ENCODE assay signal across 15 cellular contexts in the genomic region with DNA sequence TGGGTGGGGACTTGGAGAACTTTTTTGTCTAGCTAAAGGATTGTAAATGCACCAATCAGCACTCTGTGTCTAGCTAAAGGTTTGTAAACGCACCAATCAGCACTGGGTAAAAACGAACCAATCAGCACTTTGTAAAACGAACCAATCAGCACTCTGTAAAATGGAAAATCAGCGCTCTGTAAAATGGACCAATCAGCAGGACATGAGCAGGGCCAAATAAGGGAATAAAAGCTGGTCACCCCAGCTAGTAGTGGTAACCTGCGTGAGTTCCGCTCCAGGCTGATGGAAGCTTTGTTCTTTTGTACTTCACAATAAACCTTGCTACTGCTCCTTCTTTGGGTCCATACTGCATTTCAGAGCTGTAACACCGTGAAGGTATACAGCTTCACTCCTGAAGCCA. TPM values are rescaled to one million over a fixed set of nuclear protein-coding genes. Genes with fewer than 3 reads are reported as not detected.
DNase-seq lines count a peak whose midpoint lies in the region; ATAC-seq and TF ChIP-seq lines count a peak whose summit lies in the region.
"Had no signal": no experiment of that assay in that cellular context is flagged by ENCODE, and none has a peak within 500 bp of the region (broad histone marks: within the 10 kb centered on the region; RNA-seq: fewer than 3 reads in every experiment).

No MANE protein-coding gene starts in this region.

- ATAC-seq in HG02970 (IDR thresholded peaks at IDR 0.05; ENCODE audit: low FRiP score, unreplicated experiment) (no peak), GM21529 (IDR thresholded peaks at IDR 0.05; ENCODE audit: unreplicated experiment) (no peak)

- no peaks in the 10 kb centered on the region for H4K20me1 ChIP-seq in hepatocyte (ENCODE audit: insufficient read depth, poor library complexity, severe bottlenecking)
- H4K20me1 ChIP-seq in smooth muscle cell (ENCODE audit: low read depth), result peaks cover 5% of the 10 kb centered on the region

- peaks cover 32% of the 10 kb centered on the region for H3K4me1 Mint-ChIP-seq in T-helper 1 cell treated with Interleukin-12 subunit alpha and Interleukin-12 subunit beta and Interleukin-4 antibody, amounts not matched to agents 30 μg/mL and 1 μg/mL, for 36 hours (ENCODE audit: low read depth)
- peaks cover 39% of the 10 kb centered on the region for H3K4me1 Mint-ChIP-seq in activated T-helper 1 cell treated with anti-CD3 and anti-CD28 coated beads, Interleukin-12 subunit alpha, Interleukin-12 subunit beta, Interleukin-2, Interleukin-4 antibody, amounts not matched to agents 30 ng/mL and 10 ng/mL and 1 ng/mL, durations not matched to agents 14 hours and 24 hours and 36 hours (ENCODE audit: low read depth)

- TF ChIP-seq CTCF in hepatocyte (IDR thresholded peaks at IDR 0.05; ENCODE audit: poor library complexity) (no peak), smooth muscle cell (IDR thresholded peaks at IDR 0.05; ENCODE audit: borderline replicate concordance, insufficient read depth, poor library complexity, severe bottlenecking) (no peak)

- H3K27me3 Mint-ChIP-seq in T-helper 1 cell treated with Interleukin-12 subunit alpha and Interleukin-12 subunit beta and Interleukin-4 antibody, amounts not matched to agents 30 μg/mL and 1 μg/mL, for 36 hours (ENCODE audit: low read depth), result no peaks in the 10 kb centered on the region
- no peaks in the 10 kb centered on the region for H3K27me3 Mint-ChIP-seq in activated T-helper 1 cell treated with anti-CD3 and anti-CD28 coated beads, Interleukin-12 subunit alpha, Interleukin-12 subunit beta, Interleukin-2, Interleukin-4 antibody, amounts not matched to agents 30 ng/mL and 10 ng/mL and 1 ng/mL, durations not matched to agents 14 hours and 24 hours and 36 hours (ENCODE audit: insufficient read depth)

- H3K4me3 Mint-ChIP-seq in T-helper 1 cell treated with Interleukin-12 subunit alpha and Interleukin-12 subunit beta and Interleukin-4 antibody, amounts not matched to agents 30 μg/mL and 1 μg/mL, for 36 hours, result peak overlapping the region; percentile 91
- peak overlapping the region; percentile 92 for H3K4me3 Mint-ChIP-seq in activated T-helper 1 cell treated with anti-CD3 and anti-CD28 coated beads, Interleukin-12 subunit alpha, Interleukin-12 subunit beta, Interleukin-2, Interleukin-4 antibody, amounts not matched to agents 30 ng/mL and 10 ng/mL and 1 ng/mL, durations not matched to agents 14 hours and 24 hours and 36 hours

- H3K27ac Mint-ChIP-seq in T-helper 1 cell treated with Interleukin-12 subunit alpha and Interleukin-12 subunit beta and Interleukin-4 antibody, amounts not matched to agents 30 μg/mL and 1 μg/mL, for 36 hours, result no peak overlapping the region
- no peak overlapping the region for H3K27ac Mint-ChIP-seq in activated T-helper 1 cell treated with anti-CD3 and anti-CD28 coated beads, Interleukin-12 subunit alpha, Interleukin-12 subunit beta, Interleukin-2, Interleukin-4 antibody, amounts not matched to agents 30 ng/mL and 10 ng/mL and 1 ng/mL, durations not matched to agents 14 hours and 24 hours and 36 hours

- H3K27me3 ChIP-seq in hepatocyte (no peaks in the 10 kb centered on the region), smooth muscle cell (ENCODE audit: low read depth) (no peaks in the 10 kb centered on the region)
- H3K27me3 ChIP-seq: Peyer's patch had no signal

- no peak overlapping the region for H3K9ac ChIP-seq in smooth muscle cell (ENCODE audit: low read depth)

- H3K36me3 Mint-ChIP-seq in T-helper 1 cell treated with Interleukin-12 subunit alpha and Interleukin-12 subunit beta and Interleukin-4 antibody, amounts not matched to agents 30 μg/mL and 1 μg/mL, for 36 hours (ENCODE audit: low read depth), result peaks cover 20% of the 10 kb centered on the region
- H3K36me3 Mint-ChIP-seq in activated T-helper 1 cell treated with anti-CD3 and anti-CD28 coated beads, Interleukin-12 subunit alpha, Interleukin-12 subunit beta, Interleukin-2, Interleukin-4 antibody, amounts not matched to agents 30 ng/mL and 10 ng/mL and 1 ng/mL, durations not matched to agents 14 hours and 24 hours and 36 hours (ENCODE audit: low read depth), result peaks cover 15% of the 10 kb centered on the region

- no peak overlapping the region for H2AFZ ChIP-seq in hepatocyte
- H2AFZ ChIP-seq in smooth muscle cell (ENCODE audit: low read depth), result no peak overlapping the region

- H3K36me3 ChIP-seq in hepatocyte (replicated peaks; ENCODE audit: insufficient read depth, low read depth) (no peaks in the 10 kb centered on the region), smooth muscle cell (ENCODE audit: low read depth) (no peaks in the 10 kb centered on the region)
- H3K36me3 ChIP-seq: Peyer's patch had no signal

- DNase-seq in T-helper 1 cell, result no peak
- no peak for DNase-seq in activated T-helper 1 cell treated with anti-CD3 and anti-CD28 coated beads, Interleukin-12 subunit alpha, Interleukin-12 subunit beta, Interleukin-2, Interleukin-4 antibody, amounts not matched to agents 30 ng/mL and 10 ng/mL and 1 ng/mL, durations not matched to agents 14 hours and 24 hours and 36 hours (ENCODE audit: low spot score)
- DNase-seq in hepatocyte (ENCODE audit: low spot score), result no peak
- no peak for DNase-seq in smooth muscle cell (lab: John Stamatoyannopoulos, UW; ENCODE audit: unreplicated experiment)
- DNase-seq in NK-92 treated with Interleukin-12 subunit alpha and Interleukin-12 subunit beta, amount 100 ng/mL, for 24 hours (lab: John Stamatoyannopoulos, UW), result no peak
- DNase-seq: amygdala, NCI-H187 treated with DMSO at 0.1 percent for 48 hours, Peyer's patch had no signal

- H3K9me3 Mint-ChIP-seq in T-helper 1 cell treated with Interleukin-12 subunit alpha and Interleukin-12 subunit beta and Interleukin-4 antibody, amounts not matched to agents 30 μg/mL and 1 μg/mL, for 36 hours, result peaks cover 6% of the 10 kb centered on the region
- peaks cover 6% of the 10 kb centered on the region for H3K9me3 Mint-ChIP-seq in activated T-helper 1 cell treated with anti-CD3 and anti-CD28 coated beads, Interleukin-12 subunit alpha, Interleukin-12 subunit beta, Interleukin-2, Interleukin-4 antibody, amounts not matched to agents 30 ng/mL and 10 ng/mL and 1 ng/mL, durations not matched to agents 14 hours and 24 hours and 36 hours

- peaks cover 13% of the 10 kb centered on the region for H3K4me1 ChIP-seq in hepatocyte (ENCODE audit: insufficient read depth)
- H3K4me1 ChIP-seq in smooth muscle cell (ENCODE audit: low read depth), result peaks cover 7% of the 10 kb centered on the region

- 95% methylated on average over 7 of the region's 7 CpGs for WGBS in hepatocyte (ENCODE audit: low lambda C conversion rate, missing lambda C conversion rate)
- 93% methylated on average over 7 of the region's 7 CpGs for WGBS in smooth muscle cell (ENCODE audit: low lambda C conversion rate)

- no peak overlapping the region for H3K4me3 ChIP-seq in hepatocyte
- H3K4me3 ChIP-seq in smooth muscle cell, result peak overlapping the region; percentile 49

- H3K9me3 ChIP-seq in hepatocyte (ENCODE audit: low read depth) (peaks cover 3% of the 10 kb centered on the region), smooth muscle cell (replicated peaks; ENCODE audit: low read depth) (peaks cover 3% of the 10 kb centered on the region)
- H3K9me3 ChIP-seq: Peyer's patch had no signal

- H3K9me2 ChIP-seq in hepatocyte (replicated peaks; ENCODE audit: insufficient read depth), result no peaks in the 10 kb centered on the region

- H3K27ac ChIP-seq in hepatocyte (peak overlapping the region; percentile 100), smooth muscle cell (ENCODE audit: low read depth) (no peak overlapping the region)
- H3K27ac ChIP-seq: 22Rv1 had no signal

- H3K79me2 ChIP-seq in hepatocyte, result peaks cover 20% of the 10 kb centered on the region
- H3K79me2 ChIP-seq in smooth muscle cell (ENCODE audit: low read depth), result no peaks in the 10 kb centered on the region

- peaks cover 8% of the 10 kb centered on the region for H3F3A ChIP-seq in smooth muscle cell (ENCODE audit: low read depth)

- H3K4me2 ChIP-seq in hepatocyte, result peak overlapping the region; percentile 82
- no peak overlapping the region for H3K4me2 ChIP-seq in smooth muscle cell

- intact Hi-C loops in activated T-helper 1 cell treated with anti-CD3 and anti-CD28 coated beads, Interleukin-12 subunit alpha, Interleukin-12 subunit beta, Interleukin-2, Interleukin-4 antibody, amounts not matched to agents 30 ng/mL and 10 ng/mL and 1 ng/mL, durations not matched to agents 14 hours and 24 hours and 36 hours (cut with micrococcal nuclease), result loop anchor here (5.0 kb wide), 3 partner anchors 145 to 320 kb away; a partner anchor contains a TSS

RNA-seq across cellular contexts. Expression of a gene that starts 1.6 kb away (rescaled TPM):
- total RNA-seq in activated T-helper 1 cell treated with anti-CD3 and anti-CD28 coated beads, Interleukin-12 subunit alpha, Interleukin-12 subunit beta, Interleukin-2, Interleukin-4 antibody, amounts not matched to agents 30 ng/mL and 10 ng/mL and 1 ng/mL, durations not matched to agents 14 hours and 24 hours and 36 hours, result 5.5 and 5.9 TPM in 2 replicates
- 58.8 and 70.2 TPM in 2 replicates for total RNA-seq in hepatocyte
- polyA plus RNA-seq in hepatocyte, result 43.6 and 44.2 TPM in 2 replicates
- 12.1 and 14.7 TPM in 2 replicates for total RNA-seq in smooth muscle cell
- 17.1 and 20.5 TPM in 2 replicates for polyA plus RNA-seq in smooth muscle cell

RNA-seq across cellular contexts. Expression of a gene that starts 8.6 kb away (rescaled TPM):
- total RNA-seq in activated T-helper 1 cell treated with anti-CD3 and anti-CD28 coated beads, Interleukin-12 subunit alpha, Interleukin-12 subunit beta, Interleukin-2, Interleukin-4 antibody, amounts not matched to agents 30 ng/mL and 10 ng/mL and 1 ng/mL, durations not matched to agents 14 hours and 24 hours and 36 hours, result 0.08 TPM in 1 of 2 replicates, not detected in the other
- total RNA-seq in hepatocyte, result 0.17 and 0.44 TPM in 2 replicates
- 0.69 and 1.1 TPM in 2 replicates for polyA plus RNA-seq in hepatocyte
- total RNA-seq in smooth muscle cell, result not detected in 2 replicates
- polyA plus RNA-seq in smooth muscle cell, result 0.19 and 0.51 TPM in 2 replicates

RNA-seq across cellular contexts. Expression of a gene that starts 24.3 kb away (rescaled TPM):
- 1.1 and 1.9 TPM in 2 replicates for total RNA-seq in activated T-helper 1 cell treated with anti-CD3 and anti-CD28 coated beads, Interleukin-12 subunit alpha, Interleukin-12 subunit beta, Interleukin-2, Interleukin-4 antibody, amounts not matched to agents 30 ng/mL and 10 ng/mL and 1 ng/mL, durations not matched to agents 14 hours and 24 hours and 36 hours
- total RNA-seq in hepatocyte (2.5 and 2.8 TPM in 2 replicates), smooth muscle cell (0.54 and 0.94 TPM in 2 replicates)
- polyA plus RNA-seq in hepatocyte (2.1 and 2.4 TPM in 2 replicates), smooth muscle cell (0.52 and 1.0 TPM in 2 replicates)

RNA-seq across cellular contexts. Expression of a gene that starts 30.4 kb away (rescaled TPM):
- total RNA-seq in activated T-helper 1 cell treated with anti-CD3 and anti-CD28 coated beads, Interleukin-12 subunit alpha, Interleukin-12 subunit beta, Interleukin-2, Interleukin-4 antibody, amounts not matched to agents 30 ng/mL and 10 ng/mL and 1 ng/mL, durations not matched to agents 14 hours and 24 hours and 36 hours, result 1.6 and 1.8 TPM in 2 replicates
- total RNA-seq in hepatocyte, result 21.2 and 28.3 TPM in 2 replicates
- 10.7 and 13.0 TPM in 2 replicates for polyA plus RNA-seq in hepatocyte
- 7.9 and 13.1 TPM in 2 replicates for total RNA-seq in smooth muscle cell
- polyA plus RNA-seq in smooth muscle cell, result 4.3 and 7.3 TPM in 2 replicates

RNA-seq across cellular contexts. Expression of a gene that starts 45.0 kb away (rescaled TPM):
- total RNA-seq in activated T-helper 1 cell treated with anti-CD3 and anti-CD28 coated beads, Interleukin-12 subunit alpha, Interleukin-12 subunit beta, Interleukin-2, Interleukin-4 antibody, amounts not matched to agents 30 ng/mL and 10 ng/mL and 1 ng/mL, durations not matched to agents 14 hours and 24 hours and 36 hours, result not detected in 2 replicates
- not detected in 2 replicates for total RNA-seq in hepatocyte
- not detected in 2 replicates for polyA plus RNA-seq in hepatocyte
- total RNA-seq in smooth muscle cell, result not detected in 2 replicates
- 0.21 TPM in 1 of 2 replicates, not detected in the other for polyA plus RNA-seq in smooth muscle cell
- total RNA-seq: Peyer's patch, posterior vena cava, urinary bladder had no signal
- polyA plus RNA-seq: esophagus, urinary bladder had no signal
